ENCODE assay signal across 1 cellular context in the genomic region with DNA sequence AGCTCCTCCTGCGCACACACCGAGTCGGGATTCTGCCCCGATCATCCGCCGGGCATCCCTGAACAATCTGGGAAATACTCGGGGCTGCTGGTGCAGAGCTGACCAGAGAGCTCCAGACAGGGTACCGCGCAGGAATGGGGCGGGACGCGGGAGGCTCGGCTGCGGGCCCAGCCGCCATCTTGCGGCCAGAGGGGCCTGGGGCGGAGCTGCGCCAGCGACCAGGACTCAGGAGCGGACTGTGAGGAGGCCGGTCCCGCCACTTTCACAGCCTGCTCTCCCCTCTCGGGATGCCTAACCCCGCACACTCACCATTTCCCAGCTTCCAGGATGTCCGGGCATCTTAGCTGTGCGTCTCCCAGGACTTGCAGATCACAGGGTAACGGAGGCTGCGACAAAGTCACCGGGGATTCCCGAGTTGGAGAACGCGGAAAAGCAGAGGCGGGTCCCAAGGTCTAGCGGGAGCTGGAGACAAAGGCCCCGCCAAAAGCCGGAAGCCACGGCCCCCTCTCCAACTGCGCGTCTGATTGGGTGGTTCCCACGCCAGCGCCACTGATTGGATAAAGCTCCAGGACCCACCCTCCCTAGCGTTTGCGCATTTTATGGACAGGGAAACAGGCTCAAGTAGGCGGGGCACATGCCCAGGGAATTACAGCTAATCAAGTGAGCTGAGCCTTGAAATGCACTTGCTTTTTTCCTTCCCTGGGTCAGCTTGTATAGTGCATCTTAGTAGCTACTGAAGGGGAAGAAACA.
A peak's percentile ranks its signal among the peaks of the same experiment; 100 is the strongest.
TF ChIP-seq lines count a peak whose summit lies in the region.

No MANE protein-coding gene starts in this region.

TF ChIP-seq in WTC11, 78 proteins besides CTCF, POLR2A, EP300 and RAD21 (continued from another document):
- TF ChIP-seq, protein P1, sequence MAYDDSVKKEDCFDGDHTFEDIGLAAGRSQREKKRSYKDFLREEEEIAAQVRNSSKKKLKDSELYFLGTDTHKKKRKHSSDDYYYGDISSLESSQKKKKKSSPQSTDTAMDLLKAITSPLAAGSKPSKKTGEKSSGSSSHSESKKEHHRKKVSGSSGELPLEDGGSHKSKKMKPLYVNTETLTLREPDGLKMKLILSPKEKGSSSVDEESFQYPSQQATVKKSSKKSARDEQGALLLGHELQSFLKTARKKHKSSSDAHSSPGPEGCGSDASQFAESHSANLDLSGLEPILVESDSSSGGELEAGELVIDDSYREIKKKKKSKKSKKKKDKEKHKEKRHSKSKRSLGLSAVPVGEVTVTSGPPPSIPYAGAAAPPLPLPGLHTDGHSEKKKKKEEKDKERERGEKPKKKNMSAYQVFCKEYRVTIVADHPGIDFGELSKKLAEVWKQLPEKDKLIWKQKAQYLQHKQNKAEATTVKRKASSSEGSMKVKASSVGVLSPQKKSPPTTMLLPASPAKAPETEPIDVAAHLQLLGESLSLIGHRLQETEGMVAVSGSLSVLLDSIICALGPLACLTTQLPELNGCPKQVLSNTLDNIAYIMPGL (CRISPR knock-in tag; IDR thresholded peaks at IDR 0.05): 0 out of 2 replicates have a peak, but pooled peaks have one; percentile 45
- TF ChIP-seq NR2C2 (CRISPR knock-in tag; IDR thresholded peaks at IDR 0.05) (no peak), TP53 (CRISPR knock-in tag; IDR thresholded peaks at IDR 0.05) (0 out of 2 replicates have a peak, but pooled peaks have one; percentile 41), NFYB (CRISPR knock-in tag; conservative IDR thresholded peaks at IDR 0.05; ENCODE audit: low read depth) (peak; percentile 89), ZNF396 (CRISPR knock-in tag; IDR thresholded peaks at IDR 0.05; ENCODE audit: borderline replicate concordance) (no peak), RELA (CRISPR knock-in tag; IDR thresholded peaks at IDR 0.05; ENCODE audit: borderline replicate concordance) (no peak), ZNF138 (CRISPR knock-in tag; conservative IDR thresholded peaks at IDR 0.05) (no peak), ZNF219 (CRISPR knock-in tag; IDR thresholded peaks at IDR 0.05; ENCODE audit: borderline replicate concordance) (no peak), ZNF263 (CRISPR knock-in tag; IDR thresholded peaks at IDR 0.05; ENCODE audit: low read depth) (no peak), NR1H2 (CRISPR knock-in tag; IDR thresholded peaks at IDR 0.05) (no peak), ZNF317 (CRISPR knock-in tag; IDR thresholded peaks at IDR 0.05; ENCODE audit: borderline replicate concordance, low read depth) (no peak), SP1 (CRISPR knock-in tag; conservative IDR thresholded peaks at IDR 0.05) (no peak), IRF2 (CRISPR knock-in tag; IDR thresholded peaks at IDR 0.05; ENCODE audit: borderline replicate concordance, low read depth) (no peak), GRHL2 (CRISPR knock-in tag; IDR thresholded peaks at IDR 0.05; ENCODE audit: insufficient replicate concordance, severe bottlenecking) (no peak)
- TF ChIP-seq, protein P2, sequence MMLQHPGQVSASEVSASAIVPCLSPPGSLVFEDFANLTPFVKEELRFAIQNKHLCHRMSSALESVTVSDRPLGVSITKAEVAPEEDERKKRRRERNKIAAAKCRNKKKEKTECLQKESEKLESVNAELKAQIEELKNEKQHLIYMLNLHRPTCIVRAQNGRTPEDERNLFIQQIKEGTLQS (CRISPR knock-in tag; conservative IDR thresholded peaks at IDR 0.05): no peak
- TF ChIP-seq, protein P3, sequence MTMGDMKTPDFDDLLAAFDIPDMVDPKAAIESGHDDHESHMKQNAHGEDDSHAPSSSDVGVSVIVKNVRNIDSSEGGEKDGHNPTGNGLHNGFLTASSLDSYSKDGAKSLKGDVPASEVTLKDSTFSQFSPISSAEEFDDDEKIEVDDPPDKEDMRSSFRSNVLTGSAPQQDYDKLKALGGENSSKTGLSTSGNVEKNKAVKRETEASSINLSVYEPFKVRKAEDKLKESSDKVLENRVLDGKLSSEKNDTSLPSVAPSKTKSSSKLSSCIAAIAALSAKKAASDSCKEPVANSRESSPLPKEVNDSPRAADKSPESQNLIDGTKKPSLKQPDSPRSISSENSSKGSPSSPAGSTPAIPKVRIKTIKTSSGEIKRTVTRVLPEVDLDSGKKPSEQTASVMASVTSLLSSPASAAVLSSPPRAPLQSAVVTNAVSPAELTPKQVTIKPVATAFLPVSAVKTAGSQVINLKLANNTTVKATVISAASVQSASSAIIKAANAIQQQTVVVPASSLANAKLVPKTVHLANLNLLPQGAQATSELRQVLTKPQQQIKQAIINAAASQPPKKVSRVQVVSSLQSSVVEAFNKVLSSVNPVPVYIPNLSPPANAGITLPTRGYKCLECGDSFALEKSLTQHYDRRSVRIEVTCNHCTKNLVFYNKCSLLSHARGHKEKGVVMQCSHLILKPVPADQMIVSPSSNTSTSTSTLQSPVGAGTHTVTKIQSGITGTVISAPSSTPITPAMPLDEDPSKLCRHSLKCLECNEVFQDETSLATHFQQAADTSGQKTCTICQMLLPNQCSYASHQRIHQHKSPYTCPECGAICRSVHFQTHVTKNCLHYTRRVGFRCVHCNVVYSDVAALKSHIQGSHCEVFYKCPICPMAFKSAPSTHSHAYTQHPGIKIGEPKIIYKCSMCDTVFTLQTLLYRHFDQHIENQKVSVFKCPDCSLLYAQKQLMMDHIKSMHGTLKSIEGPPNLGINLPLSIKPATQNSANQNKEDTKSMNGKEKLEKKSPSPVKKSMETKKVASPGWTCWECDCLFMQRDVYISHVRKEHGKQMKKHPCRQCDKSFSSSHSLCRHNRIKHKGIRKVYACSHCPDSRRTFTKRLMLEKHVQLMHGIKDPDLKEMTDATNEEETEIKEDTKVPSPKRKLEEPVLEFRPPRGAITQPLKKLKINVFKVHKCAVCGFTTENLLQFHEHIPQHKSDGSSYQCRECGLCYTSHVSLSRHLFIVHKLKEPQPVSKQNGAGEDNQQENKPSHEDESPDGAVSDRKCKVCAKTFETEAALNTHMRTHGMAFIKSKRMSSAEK (CRISPR knock-in tag; IDR thresholded peaks at IDR 0.05; ENCODE audit: borderline replicate concordance): no peak
- TF ChIP-seq, protein P4, sequence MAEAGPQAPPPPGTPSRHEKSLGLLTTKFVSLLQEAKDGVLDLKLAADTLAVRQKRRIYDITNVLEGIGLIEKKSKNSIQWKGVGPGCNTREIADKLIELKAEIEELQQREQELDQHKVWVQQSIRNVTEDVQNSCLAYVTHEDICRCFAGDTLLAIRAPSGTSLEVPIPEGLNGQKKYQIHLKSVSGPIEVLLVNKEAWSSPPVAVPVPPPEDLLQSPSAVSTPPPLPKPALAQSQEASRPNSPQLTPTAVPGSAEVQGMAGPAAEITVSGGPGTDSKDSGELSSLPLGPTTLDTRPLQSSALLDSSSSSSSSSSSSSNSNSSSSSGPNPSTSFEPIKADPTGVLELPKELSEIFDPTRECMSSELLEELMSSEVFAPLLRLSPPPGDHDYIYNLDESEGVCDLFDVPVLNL (CRISPR knock-in tag; IDR thresholded peaks at IDR 0.05; ENCODE audit: borderline replicate concordance, low read depth): no peak
- TF ChIP-seq, protein P5, sequence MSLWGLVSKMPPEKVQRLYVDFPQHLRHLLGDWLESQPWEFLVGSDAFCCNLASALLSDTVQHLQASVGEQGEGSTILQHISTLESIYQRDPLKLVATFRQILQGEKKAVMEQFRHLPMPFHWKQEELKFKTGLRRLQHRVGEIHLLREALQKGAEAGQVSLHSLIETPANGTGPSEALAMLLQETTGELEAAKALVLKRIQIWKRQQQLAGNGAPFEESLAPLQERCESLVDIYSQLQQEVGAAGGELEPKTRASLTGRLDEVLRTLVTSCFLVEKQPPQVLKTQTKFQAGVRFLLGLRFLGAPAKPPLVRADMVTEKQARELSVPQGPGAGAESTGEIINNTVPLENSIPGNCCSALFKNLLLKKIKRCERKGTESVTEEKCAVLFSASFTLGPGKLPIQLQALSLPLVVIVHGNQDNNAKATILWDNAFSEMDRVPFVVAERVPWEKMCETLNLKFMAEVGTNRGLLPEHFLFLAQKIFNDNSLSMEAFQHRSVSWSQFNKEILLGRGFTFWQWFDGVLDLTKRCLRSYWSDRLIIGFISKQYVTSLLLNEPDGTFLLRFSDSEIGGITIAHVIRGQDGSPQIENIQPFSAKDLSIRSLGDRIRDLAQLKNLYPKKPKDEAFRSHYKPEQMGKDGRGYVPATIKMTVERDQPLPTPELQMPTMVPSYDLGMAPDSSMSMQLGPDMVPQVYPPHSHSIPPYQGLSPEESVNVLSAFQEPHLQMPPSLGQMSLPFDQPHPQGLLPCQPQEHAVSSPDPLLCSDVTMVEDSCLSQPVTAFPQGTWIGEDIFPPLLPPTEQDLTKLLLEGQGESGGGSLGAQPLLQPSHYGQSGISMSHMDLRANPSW (CRISPR knock-in tag; conservative IDR thresholded peaks at IDR 0.05; ENCODE audit: low read depth): no peak
- TF ChIP-seq, protein P6, sequence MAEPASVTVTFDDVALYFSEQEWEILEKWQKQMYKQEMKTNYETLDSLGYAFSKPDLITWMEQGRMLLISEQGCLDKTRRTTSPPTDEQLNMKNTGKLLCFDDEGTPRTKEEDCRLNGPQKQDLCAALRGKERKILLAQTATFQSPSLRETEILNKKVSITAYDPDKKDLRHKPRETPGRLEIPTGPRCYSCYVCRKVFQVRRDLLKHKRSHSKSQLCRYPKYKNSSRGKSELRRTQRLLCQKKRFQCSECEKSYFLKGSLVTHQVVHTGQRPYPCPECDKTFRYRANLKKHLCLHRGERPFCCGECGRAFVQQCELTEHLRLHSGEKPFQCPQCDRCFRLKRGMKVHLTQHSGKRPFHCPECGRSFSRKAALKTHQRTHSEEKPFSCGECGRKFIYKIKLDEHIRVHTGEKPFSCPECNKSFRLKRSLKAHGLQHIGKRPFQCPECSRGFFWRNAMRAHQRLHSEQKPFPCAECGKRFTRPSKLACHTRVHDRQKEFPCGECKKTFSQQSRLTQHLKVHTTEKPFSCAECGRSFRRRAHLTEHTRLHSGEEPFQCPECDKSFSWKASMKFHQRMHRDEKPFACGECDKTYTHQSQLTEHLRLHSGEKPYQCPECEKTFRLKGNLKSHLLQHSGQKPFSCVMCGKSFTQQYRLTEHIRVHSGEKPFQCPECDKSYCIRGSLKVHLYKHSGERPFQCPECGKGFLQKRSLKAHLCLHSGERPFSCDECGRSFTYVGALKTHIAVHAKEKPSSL (CRISPR knock-in tag; conservative IDR thresholded peaks at IDR 0.05): no peak
- TF ChIP-seq, protein P7, sequence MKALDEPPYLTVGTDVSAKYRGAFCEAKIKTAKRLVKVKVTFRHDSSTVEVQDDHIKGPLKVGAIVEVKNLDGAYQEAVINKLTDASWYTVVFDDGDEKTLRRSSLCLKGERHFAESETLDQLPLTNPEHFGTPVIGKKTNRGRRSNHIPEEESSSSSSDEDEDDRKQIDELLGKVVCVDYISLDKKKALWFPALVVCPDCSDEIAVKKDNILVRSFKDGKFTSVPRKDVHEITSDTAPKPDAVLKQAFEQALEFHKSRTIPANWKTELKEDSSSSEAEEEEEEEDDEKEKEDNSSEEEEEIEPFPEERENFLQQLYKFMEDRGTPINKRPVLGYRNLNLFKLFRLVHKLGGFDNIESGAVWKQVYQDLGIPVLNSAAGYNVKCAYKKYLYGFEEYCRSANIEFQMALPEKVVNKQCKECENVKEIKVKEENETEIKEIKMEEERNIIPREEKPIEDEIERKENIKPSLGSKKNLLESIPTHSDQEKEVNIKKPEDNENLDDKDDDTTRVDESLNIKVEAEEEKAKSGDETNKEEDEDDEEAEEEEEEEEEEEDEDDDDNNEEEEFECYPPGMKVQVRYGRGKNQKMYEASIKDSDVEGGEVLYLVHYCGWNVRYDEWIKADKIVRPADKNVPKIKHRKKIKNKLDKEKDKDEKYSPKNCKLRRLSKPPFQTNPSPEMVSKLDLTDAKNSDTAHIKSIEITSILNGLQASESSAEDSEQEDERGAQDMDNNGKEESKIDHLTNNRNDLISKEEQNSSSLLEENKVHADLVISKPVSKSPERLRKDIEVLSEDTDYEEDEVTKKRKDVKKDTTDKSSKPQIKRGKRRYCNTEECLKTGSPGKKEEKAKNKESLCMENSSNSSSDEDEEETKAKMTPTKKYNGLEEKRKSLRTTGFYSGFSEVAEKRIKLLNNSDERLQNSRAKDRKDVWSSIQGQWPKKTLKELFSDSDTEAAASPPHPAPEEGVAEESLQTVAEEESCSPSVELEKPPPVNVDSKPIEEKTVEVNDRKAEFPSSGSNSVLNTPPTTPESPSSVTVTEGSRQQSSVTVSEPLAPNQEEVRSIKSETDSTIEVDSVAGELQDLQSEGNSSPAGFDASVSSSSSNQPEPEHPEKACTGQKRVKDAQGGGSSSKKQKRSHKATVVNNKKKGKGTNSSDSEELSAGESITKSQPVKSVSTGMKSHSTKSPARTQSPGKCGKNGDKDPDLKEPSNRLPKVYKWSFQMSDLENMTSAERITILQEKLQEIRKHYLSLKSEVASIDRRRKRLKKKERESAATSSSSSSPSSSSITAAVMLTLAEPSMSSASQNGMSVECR (CRISPR knock-in tag; IDR thresholded peaks at IDR 0.05; ENCODE audit: borderline replicate concordance): peak; percentile 63; the same call in 1 of the 2 replicates
- TF ChIP-seq, protein P8, sequence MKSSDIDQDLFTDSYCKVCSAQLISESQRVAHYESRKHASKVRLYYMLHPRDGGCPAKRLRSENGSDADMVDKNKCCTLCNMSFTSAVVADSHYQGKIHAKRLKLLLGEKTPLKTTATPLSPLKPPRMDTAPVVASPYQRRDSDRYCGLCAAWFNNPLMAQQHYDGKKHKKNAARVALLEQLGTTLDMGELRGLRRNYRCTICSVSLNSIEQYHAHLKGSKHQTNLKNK (CRISPR knock-in tag; IDR thresholded peaks at IDR 0.05): no peak
TF ChIP-seq in WTC11: peak in this region for 5.
